In genomic region chr2:171136024-171136423, GRCh38 we compare ENCODE assay signal across 12 cellular contexts. TPM values are rescaled to one million over a fixed set of nuclear protein-coding genes. Genes with fewer than 3 reads are reported as not detected.
DNase-seq lines count a peak whose midpoint lies in the region; ATAC-seq and TF ChIP-seq lines count a peak whose summit lies in the region.
"Had no signal": no experiment of that assay in that cellular context is flagged by ENCODE, and none has a peak within 500 bp of the region (broad histone marks: within the 10 kb centered on the region; RNA-seq: fewer than 3 reads in every experiment).

No MANE protein-coding gene starts in this region.

- no peak for DNase-seq in activated naive CD8-positive, alpha-beta T cell treated with anti-CD3 and anti-CD28 coated beads for 36 hours
- DNase-seq in T-helper 9 cell: no peak
- no peak for DNase-seq in NCI-H128 (lab: John Stamatoyannopoulos, UW; ENCODE audit: unreplicated experiment)
- DNase-seq in spleen: no peak
- DNase-seq: left ventricle myocardium inferior, NCI-H1930, SW 1271 had no signal

- H3K4me3 ChIP-seq in spleen: no peak overlapping the region
- H3K4me3 ChIP-seq: left ventricle myocardium inferior, thoracic aorta had no signal

- no peak for TF ChIP-seq POLR2A in spleen (IDR thresholded peaks at IDR 0.05)

- ATAC-seq in GM18498 (IDR thresholded peaks at IDR 0.05; ENCODE audit: unreplicated experiment) (peak; percentile 94), GM19467 (IDR thresholded peaks at IDR 0.05; ENCODE audit: unreplicated experiment) (peak; percentile 80), HG03045 (IDR thresholded peaks at IDR 0.05; ENCODE audit: unreplicated experiment) (peak; percentile 79), HG03108 (IDR thresholded peaks at IDR 0.05; ENCODE audit: unreplicated experiment) (no peak)

- peak overlapping the region; percentile 27 for H3K27ac Mint-ChIP-seq in activated naive CD8-positive, alpha-beta T cell treated with anti-CD3 and anti-CD28 coated beads for 36 hours

- no peak for TF ChIP-seq CTCF in spleen (IDR thresholded peaks at IDR 0.05 in 8 of 11, conservative IDR thresholded peaks at IDR 0.05 in 3 of 11)

- peaks cover 44% of the 10 kb centered on the region for H3K4me1 Mint-ChIP-seq in activated naive CD8-positive, alpha-beta T cell treated with anti-CD3 and anti-CD28 coated beads for 36 hours

- no peaks in the 10 kb centered on the region for H3K36me3 ChIP-seq in spleen
- H3K36me3 ChIP-seq: left ventricle myocardium inferior, thoracic aorta had no signal

- no peak overlapping the region for H3K4me3 Mint-ChIP-seq in activated naive CD8-positive, alpha-beta T cell treated with anti-CD3 and anti-CD28 coated beads for 36 hours

- no peak overlapping the region for H3K27ac ChIP-seq in spleen
- H3K27ac ChIP-seq: left ventricle myocardium inferior, thoracic aorta had no signal

- H3K27me3 ChIP-seq in spleen (replicated peaks in 1 of 7): no peaks in the 10 kb centered on the region

- H3K4me1 ChIP-seq in spleen: peaks cover 13 to 98% (median 85%) of the 10 kb centered on the region in 6 donors

- no peaks in the 10 kb centered on the region for H3K27me3 Mint-ChIP-seq in activated naive CD8-positive, alpha-beta T cell treated with anti-CD3 and anti-CD28 coated beads for 36 hours

- peaks cover 20% of the 10 kb centered on the region for H3K36me3 Mint-ChIP-seq in activated naive CD8-positive, alpha-beta T cell treated with anti-CD3 and anti-CD28 coated beads for 36 hours

- intact Hi-C loops in spleen (cut with DNase I; ENCODE audit: low total_unique reads): no loop called here

- H3K9me3 ChIP-seq in spleen: no peaks in the 10 kb centered on the region
- H3K9me3 ChIP-seq: left ventricle myocardium inferior, thoracic aorta had no signal

- WGBS in spleen, 5 donors: 57 to 74% (median 58%) methylated on average over 4 of the region's 4 CpGs

- no peaks in the 10 kb centered on the region for H3K9me3 Mint-ChIP-seq in activated naive CD8-positive, alpha-beta T cell treated with anti-CD3 and anti-CD28 coated beads for 36 hours

RNA-seq across cellular contexts. Expression of gene TLK1, which starts 24.7 kb away (rescaled TPM):
- 10 to 100 TPM; 61.9 to 66.0 TPM for total RNA-seq in activated naive CD8-positive, alpha-beta T cell treated with anti-CD3 and anti-CD28 coated beads for 36 hours
- 10 to 100 TPM; 49.7 to 100.0 (median 87.5) TPM for total RNA-seq in spleen
- polyA plus RNA-seq in spleen: 10 to 100 TPM; 19.7 to 23.4 (median 21.8) TPM
